ENCODE assay signal across 30 cellular contexts in genomic region chr15:91445701-91446100, GRCh38.
DNase-seq lines count a peak whose midpoint lies in the region; ATAC-seq and TF ChIP-seq lines count a peak whose summit lies in the region.
"Had no signal": no experiment of that assay in that cellular context is flagged by ENCODE, and none has a peak within 500 bp of the region (broad histone marks: within the 10 kb centered on the region; RNA-seq: fewer than 3 reads in every experiment).

No MANE protein-coding gene starts in this region.

- no peak overlapping the region for H3K4me3 ChIP-seq in RWPE2 (ENCODE audit: severe bottlenecking)
- H3K4me3 ChIP-seq: gastrocnemius medialis, prostate gland, sigmoid colon, SJCRH30 had no signal

- peaks cover 4% of the 10 kb centered on the region for H3K9me3 ChIP-seq in RWPE2 (ENCODE audit: severe bottlenecking)
- H3K9me3 ChIP-seq: Caco-2, gastrocnemius medialis, prostate gland, SJCRH30 had no signal

- H3K4me1 ChIP-seq in RWPE2 (ENCODE audit: insufficient read depth, poor library complexity, severe bottlenecking), result peaks cover 12% of the 10 kb centered on the region
- H3K4me1 ChIP-seq: Caco-2, gastrocnemius medialis, prostate gland, sigmoid colon, SJCRH30 had no signal

- no peak for TF ChIP-seq CTCF in RWPE2 (IDR thresholded peaks at IDR 0.05; ENCODE audit: poor library complexity, severe bottlenecking)

- ATAC-seq in RWPE2 (ENCODE audit: low read depth), result peak; percentile 85
- ATAC-seq: activated naive CD4-positive, alpha-beta T cell treated with anti-CD3 and anti-CD28 coated beads, Interleukin-2, amount 50 U/mL, for 72 hours; effector memory CD8-positive, alpha-beta T cell; gastrocnemius medialis; left cardiac atrium; natural killer cell treated with Interleukin-12 subunit alpha and Interleukin-12 subunit beta and Interleukin-15 and Interleukin-18, amount 100 ng/mL, for 72 hours; T-cell; WTC11 had no signal

- no peaks in the 10 kb centered on the region for H3K27me3 ChIP-seq in RWPE2 (ENCODE audit: insufficient read depth, poor library complexity, severe bottlenecking)
- H3K27me3 ChIP-seq: gastrocnemius medialis, sigmoid colon, SJCRH30 had no signal

- DNase-seq in M059J (ENCODE audit: low read depth), result peak; percentile 86
- no peak for DNase-seq in RWPE2 (ENCODE audit: low spot score)
- peak; percentile 92 for DNase-seq in epithelial cell of prostate (ENCODE audit: low read depth, low spot score)
- peak; percentile 88 for DNase-seq in renal cortical epithelial cell (ENCODE audit: low read depth)
- no peak for DNase-seq in stimulated activated CD4-positive, alpha-beta T cell treated with anti-CD3 and anti-CD28 coated beads, Interleukin-4, amount 100 ng/mL, for 4 hours
- no peak for DNase-seq in NCI-H2107 (lab: John Stamatoyannopoulos, UW)
- DNase-seq in LoVo (ENCODE audit: low spot score), result no peak
- DNase-seq: activated CD4-positive, alpha-beta T cell treated with anti-CD3 and anti-CD28 coated beads, Interleukin-2, amount 50 U/mL, for 1 hour; activated effector memory CD4-positive, alpha-beta T cell treated with Interleukin-2 at 50 U/mL for 16 hours; activated T-cell treated with anti-CD3 and anti-CD28 coated beads, Interleukin-2, amount 50 U/mL, for 1 hour; C1 segment of cervical spinal cord; Caco-2; central memory CD4-positive, alpha-beta T cell; DMS53; effector memory CD8-positive, alpha-beta T cell; gastrocnemius medialis; left cardiac atrium; NCI-H1092 treated with DMSO at 0.1 percent for 48 hours; NCI-H187 treated with DMSO at 0.1 percent for 48 hours; NCI-H526; occipital lobe; sigmoid colon; SJCRH30; stimulated activated CD4-positive, alpha-beta T cell treated with anti-CD3 and anti-CD28 coated beads, Interleukin-12 subunit alpha, Interleukin-12 subunit beta, amount 100 ng/mL, for 4 hours; stimulated activated CD4-positive, alpha-beta T cell treated with anti-CD3 and anti-CD28 coated beads, Interleukin-4, amount 100 ng/mL, for 24 hours; T-cell had no signal

- H3K27ac ChIP-seq in RWPE2 (ENCODE audit: poor library complexity, severe bottlenecking), result no peak overlapping the region
- H3K27ac ChIP-seq in epithelial cell of prostate, result no peak overlapping the region
- H3K27ac ChIP-seq: gastrocnemius medialis, prostate gland, sigmoid colon, SJCRH30 had no signal

- H3K36me3 ChIP-seq in RWPE2 (ENCODE audit: low read depth), result no peaks in the 10 kb centered on the region
- H3K36me3 ChIP-seq: gastrocnemius medialis, prostate gland, sigmoid colon, SJCRH30 had no signal

Comparison
In these comparisons a context has a peak if more than half of its experiments do, and no peak if none do; other contexts are left out.
1. DNase-seq: peak in M059J (single experiment), epithelial cell of prostate (single experiment) and renal cortical epithelial cell (single experiment); none in RWPE2 (single experiment), stimulated activated CD4-positive, alpha-beta T cell treated with anti-CD3 and anti-CD28 coated beads, Interleukin-4, amount 100 ng/mL, for 4 hours (0 of 2), NCI-H2107 (single experiment) and LoVo (single experiment).